In the genomic region with DNA sequence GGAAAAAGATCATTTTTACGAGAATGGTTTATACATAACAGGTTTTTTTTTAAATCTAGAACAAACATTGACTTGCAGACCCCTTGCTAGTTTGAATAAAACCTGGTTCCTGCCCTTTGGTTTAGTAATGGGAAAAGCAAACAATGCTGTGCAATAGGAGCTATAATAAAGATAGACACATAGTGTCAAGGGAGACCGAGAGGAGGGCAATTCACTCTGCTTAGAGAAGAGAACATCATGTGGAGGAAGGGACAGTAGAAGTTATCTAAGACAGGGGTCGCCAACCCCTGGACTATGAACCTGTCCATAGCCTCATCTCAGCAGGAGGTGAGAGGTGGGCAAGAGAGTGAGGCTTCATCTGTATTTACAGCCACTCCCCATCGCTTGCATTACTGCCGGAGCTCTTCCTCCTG, we compare ENCODE assay signal across 20 cellular contexts.
"Had no signal": no experiment of that assay in that cellular context is flagged by ENCODE, and none has a peak within 500 bp of the region (broad histone marks: within the 10 kb centered on the region; RNA-seq: fewer than 3 reads in every experiment).

No MANE protein-coding gene starts in this region.

- H3K27ac ChIP-seq: foreskin keratinocyte, spleen, testis, vagina had no signal

- FAIRE-seq: astrocyte had no signal

- H3K4me1 ChIP-seq: foreskin keratinocyte, vagina had no signal

- H3K9me3 ChIP-seq: spleen, testis, vagina had no signal

- H3K4me3 ChIP-seq: spleen, testis, vagina had no signal

- DNase-seq: activated CD4-positive, alpha-beta T cell treated with anti-CD3 and anti-CD28 coated beads for 4 hours; activated CD4-positive, alpha-beta T cell treated with anti-CD3 and anti-CD28 coated beads, Interleukin-2, amount 50 U/mL, for 48 hours; activated CD4-positive, CD25-positive, alpha-beta regulatory T cell; activated naive CD4-positive, alpha-beta T cell treated with Interleukin-2 at 50 U/mL for 16 hours; activated naive CD8-positive, alpha-beta T cell treated with anti-CD3 and anti-CD28 coated beads for 36 hours; activated T-cell treated with anti-CD3 and anti-CD28 coated beads, Interleukin-2, amount 50 U/mL, for 48 hours; central memory CD4-positive, alpha-beta T cell; dermis blood vessel endothelial cell; effector memory CD4-positive, alpha-beta T cell; foreskin keratinocyte; left ventricle myocardium superior; mammary epithelial cell; natural killer cell; spleen; stimulated activated CD4-positive, alpha-beta T cell treated with anti-CD3 and anti-CD28 coated beads, Interleukin-4, amount 100 ng/mL, for 1 hour; stimulated activated naive CD4-positive, alpha-beta T cell; testis; trophoblast cell had no signal

- ATAC-seq: foreskin keratinocyte, left ventricle myocardium superior, natural killer cell had no signal
